22 cellular contexts compared by ENCODE assay signal in genomic region chr1:112911506-112911905, GRCh38. TPM values are rescaled to one million over a fixed set of nuclear protein-coding genes. Genes with fewer than 3 reads are reported as not detected.
DNase-seq lines count a peak whose midpoint lies in the region; FAIRE-seq and TF ChIP-seq lines count a peak whose summit lies in the region.
"Had no signal": no experiment of that assay in that cellular context is flagged by ENCODE, and none has a peak within 500 bp of the region (broad histone marks: within the 10 kb centered on the region; RNA-seq: fewer than 3 reads in every experiment).

No MANE protein-coding gene starts in this region.

- POLR2A ChIA-PET in H1 (lab: Charles Lee; ENCODE audit: partially characterized antibody) = interaction anchor here (0.8 to 5.9 kb wide), 8 partner anchors 11 to 196 kb away, joined by 3 to 32 read pairs (median 5); partner anchors contain the start of genes PPM1J and SLC16A1

- no peak overlapping the region for H2BK12ac ChIP-seq in H1 (ENCODE audit: low read depth, low read length)

- FAIRE-seq in H1 (lab: Jason Lieb, UNC) = peak; percentile 62
- FAIRE-seq: GM18507, HepG2 had no signal

- no peak overlapping the region for H3K56ac ChIP-seq in H1 (replicated peaks; ENCODE audit: insufficient read length, low read depth, low read length)

- H3K27ac ChIP-seq in HUES6 (ENCODE audit: low read depth, low read length) (peak overlapping the region; percentile 68), H1 (ENCODE audit: low read depth, low read length) (no peak overlapping the region), iPS-18a (ENCODE audit: low read length) (peak overlapping the region; percentile 2)

- H4K8ac ChIP-seq in H1 (ENCODE audit: extremely low read depth, insufficient read depth, low read length) = no peak overlapping the region

- H3K9me3 ChIP-seq in HUES6 (ENCODE audit: control insufficient read depth, insufficient read depth, low read depth, low read length) = no peaks in the 10 kb centered on the region
- H3K9me3 ChIP-seq in H1 (ENCODE audit: insufficient read depth in 2 of 2, low read depth in 1 of 2, low read length in 1 of 2) = no peaks in the 10 kb centered on the region
- no peaks in the 10 kb centered on the region for H3K9me3 ChIP-seq in iPS-18a (ENCODE audit: control insufficient read depth, low read depth, low read length)

- no peak for TF ChIP-seq RAD21 in H1 (IDR thresholded peaks at IDR 0.05 in 1 of 2, conservative IDR thresholded peaks at IDR 0.05 in 1 of 2; ENCODE audit: low read depth in 2 of 2, low read length in 2 of 2)

- no peak overlapping the region for H3K18ac ChIP-seq in H1 (ENCODE audit: extremely low read depth, low read length)

- no peak overlapping the region for H3K23ac ChIP-seq in H1 (ENCODE audit: insufficient read length)

- no peak overlapping the region for H2BK20ac ChIP-seq in H1 (ENCODE audit: low read length)

- no peak overlapping the region for H4K5ac ChIP-seq in H1 (ENCODE audit: insufficient read length, low read depth, low read length)

- no peak overlapping the region for H2BK15ac ChIP-seq in H1 (ENCODE audit: low read length)

- H3K4me2 ChIP-seq in H1 (ENCODE audit: insufficient read depth in 1 of 2, low read depth in 2 of 2, low read length in 2 of 2) = no peak overlapping the region; a peak in 1 of 4 replicates

- peaks cover 0 to 34% of the 10 kb centered on the region in 2 experiments; a peak in 2 of 4 replicates for H3K79me2 ChIP-seq in H1 (ENCODE audit: control insufficient read depth in 1 of 2, insufficient read depth in 2 of 2, low read length in 2 of 2)

- TF ChIP-seq CTCF in H1 (IDR thresholded peaks at IDR 0.05; ENCODE audit: control extremely low read depth in 1 of 3, insufficient read depth in 1 of 3, low read depth in 1 of 3, low read length in 3 of 3) = no peak

- H3K14ac ChIP-seq in H1 (ENCODE audit: insufficient read length) = no peak overlapping the region

- no peaks in the 10 kb centered on the region for H3K27me3 ChIP-seq in HUES6 (ENCODE audit: control insufficient read depth, insufficient read depth, low read length)
- H3K27me3 ChIP-seq in H1 (replicated peaks in 1 of 4; ENCODE audit: control insufficient read depth in 3 of 4, extremely low read depth in 1 of 4, insufficient read depth in 3 of 4, low read length in 3 of 4) = no peaks in the 10 kb centered on the region
- H3K27me3 ChIP-seq in iPS-18a (ENCODE audit: control insufficient read depth, insufficient read depth, low read length) = no peaks in the 10 kb centered on the region

- peaks cover 0 to 4% of the 10 kb centered on the region in 2 experiments for H4K20me1 ChIP-seq in H1 (replicated peaks in 1 of 2; ENCODE audit: control insufficient read depth in 1 of 2, insufficient read depth in 2 of 2, low read length in 2 of 2)

- H4K91ac ChIP-seq in H1 (replicated peaks; ENCODE audit: insufficient read length, low read length) = no peak overlapping the region

- no peak overlapping the region for H3K4ac ChIP-seq in H1 (replicated peaks; ENCODE audit: insufficient read length, low read depth, low read length)

- CTCF ChIA-PET in H1 (lab: Charles Lee; ENCODE audit: partially characterized antibody) = interaction anchor here (0.6 to 1.6 kb wide), 3 partner anchors 31 to 131 kb away, joined by 3 to 6 read pairs (median 4); no protein-coding TSS in a partner anchor

- no peaks in the 10 kb centered on the region for H3K79me1 ChIP-seq in H1 (ENCODE audit: low read depth, low read length)

- TF ChIP-seq POLR2A in H1 (IDR thresholded peaks at IDR 0.05; ENCODE audit: control extremely low read depth in 1 of 2, low read depth in 2 of 2, low read length in 2 of 2) = no peak

- WGBS in H1 (ENCODE audit: extremely low coverage in 1 of 2, insufficient coverage in 1 of 2, insufficient read length in 1 of 2, insufficient replicate concordance in 2 of 2, low coverage in 1 of 2, low lambda C conversion rate in 2 of 2, missing lambda C conversion rate in 1 of 2), 2 experiments = 53% methylated on average over 4 of the region's 4 CpGs; no CpG with 5 or more reads in 1 of the 2 experiments

- no peak overlapping the region for H2AFZ ChIP-seq in H1 (ENCODE audit: low read length)

- H2BK5ac ChIP-seq in H1 (ENCODE audit: low read depth, low read length) = no peak overlapping the region

- no peak overlapping the region for H2BK120ac ChIP-seq in H1 (replicated peaks; ENCODE audit: low read depth, low read length)

- no peak overlapping the region for H2AK5ac ChIP-seq in H1 (ENCODE audit: low read depth, low read length)

- peak; percentile 27 for DNase-seq in ELF-1 (ENCODE audit: low read depth, low spot score)
- DNase-seq in H1 (ENCODE audit: low read depth in 1 of 2, low spot score in 2 of 2) = peak in 1 of 2 experiments; percentile 53
- DNase-seq in NCI-H1417 (lab: John Stamatoyannopoulos, UW) = no peak
- DNase-seq in NCI-H82 treated with DMSO at 0.1 percent for 48 hours (lab: John Stamatoyannopoulos, UW; ENCODE audit: unreplicated experiment) = no peak
- no peak for DNase-seq in NCI-H1105 (lab: John Stamatoyannopoulos, UW)
- DNase-seq in Ammon's horn (ENCODE audit: low spot score) = no peak
- DNase-seq: 8988T, ACHN, Calu3, DMS79 treated with DMSO at 0.1 percent for 48 hours, GOT3, Kasumi-1, NCI-H1092 treated with DMSO at 0.1 percent for 48 hours, NCI-H2029, NCI-H446 treated with DMSO at 0.1 percent for 48 hours, NCI-H526, Right ventricle myocardium superior, RPMI8226 had no signal

- H3K23me2 ChIP-seq in H1 (ENCODE audit: low read depth, low read length) = no peaks in the 10 kb centered on the region

- H3K4me1 ChIP-seq in HUES6 (ENCODE audit: control insufficient read depth, insufficient read depth, low read length) (peaks cover 56% of the 10 kb centered on the region), H1 (replicated peaks in 1 of 4; ENCODE audit: control insufficient read depth in 3 of 4, insufficient read depth in 4 of 4, low read length in 3 of 4) (peaks cover 0 to 23% (median 19%) of the 10 kb centered on the region in 4 experiments; a peak in 6 of 7 replicates), iPS-18a (ENCODE audit: control insufficient read depth, low read depth, low read length) (peaks cover 51% of the 10 kb centered on the region)

- H3K9ac ChIP-seq in HUES6 (ENCODE audit: low read length) (no peak overlapping the region), H1 (replicated peaks in 1 of 4; ENCODE audit: extremely low read depth in 1 of 4, low read depth in 3 of 4, low read length in 3 of 4) (no peak overlapping the region), iPS-18a (ENCODE audit: low read length) (no peak overlapping the region)

- H3K4me3 ChIP-seq in HUES6 (ENCODE audit: low read depth, low read length) (no peak overlapping the region), H1 (ENCODE audit: extremely low read depth in 1 of 4, insufficient read depth in 2 of 4, low read depth in 3 of 4, low read length in 4 of 4) (no peak overlapping the region; a peak in 1 of 8 replicates), iPS-18a (ENCODE audit: low read length) (no peak overlapping the region)

- peaks cover 50% of the 10 kb centered on the region for H3K36me3 ChIP-seq in HUES6 (ENCODE audit: control insufficient read depth, insufficient read depth, low read length)
- H3K36me3 ChIP-seq in H1 (ENCODE audit: control insufficient read depth in 2 of 4, insufficient read depth in 4 of 4, low read length in 3 of 4) = peaks cover 9 to 57% (median 28%) of the 10 kb centered on the region in 4 experiments; a peak in 7 of 8 replicates
- peaks cover 50% of the 10 kb centered on the region for H3K36me3 ChIP-seq in iPS-18a (ENCODE audit: control insufficient read depth, low read depth, low read length)

- no peak for TF ChIP-seq EP300 in H1 (IDR thresholded peaks at IDR 0.05; ENCODE audit: borderline replicate concordance in 1 of 2, low read depth in 2 of 2, low read length in 2 of 2)

TF ChIP-seq in H1, 55 proteins besides CTCF, POLR2A, EP300 and RAD21:
- no peak for TF ChIP-seq BACH1 (IDR thresholded peaks at IDR 0.05; ENCODE audit: low read length)
- TF ChIP-seq NANOG (IDR thresholded peaks at IDR 0.05; ENCODE audit: insufficient read depth, low read depth, low read length, poor library complexity, severe bottlenecking) = peak; percentile 88
- TF ChIP-seq NRF1 (IDR thresholded peaks at IDR 0.05; ENCODE audit: low read depth, low read length) = no peak
- TF ChIP-seq POLR2AphosphoS5 (IDR thresholded peaks at IDR 0.05; ENCODE audit: low read depth, low read length) = no peak; the same call in 1 of the 2 replicates
- peak; percentile 78 for TF ChIP-seq POU5F1 (IDR thresholded peaks at IDR 0.05; ENCODE audit: low read depth, low read length)

RNA-seq across cellular contexts. Expression of gene SLC16A1, which starts 44.5 kb away (rescaled TPM):
- total RNA-seq in H1 (2021; fragmentation: NEBNext Ultra II Directional; extraction: Animal tissue kit (Norgen Biotek cat#: 25700)) = 435 and 442 TPM in 2 replicates
- 508 and 545 TPM in 2 replicates for polyA plus RNA-seq in H1 (2011; rRNA removed)
- polyA plus RNA-seq in H1 (2011; cell fraction: cytosol; rRNA removed) = 385 TPM
- polyA plus RNA-seq in H1 (2011; cell fraction: nucleus; rRNA removed) = 502 TPM
- 494 to 679 TPM (median 577 TPM) in 4 replicates for polyA plus RNA-seq in H1 (2012, experiment 1 of 2)
- 40.0 TPM for polyA plus RNA-seq in H1 (2012, experiment 2 of 2)
- 584 TPM for polyA plus RNA-seq in H1 (2013, experiment 1 of 2)
- 535 TPM for polyA plus RNA-seq in H1 (2013, experiment 2 of 2)
- 1,534 and 1,897 TPM in 2 replicates for polyA minus RNA-seq in H1 (2011; rRNA and poly(A)+ RNA removed)
- 589 TPM for polyA minus RNA-seq in H1 (2011; cell fraction: cytosol; rRNA and poly(A)+ RNA removed)
- polyA minus RNA-seq in H1 (2011; cell fraction: nucleus; rRNA and poly(A)+ RNA removed) = 376 TPM
